Comparison of ENCODE assay signal across 13 cellular contexts in the genomic region with DNA sequence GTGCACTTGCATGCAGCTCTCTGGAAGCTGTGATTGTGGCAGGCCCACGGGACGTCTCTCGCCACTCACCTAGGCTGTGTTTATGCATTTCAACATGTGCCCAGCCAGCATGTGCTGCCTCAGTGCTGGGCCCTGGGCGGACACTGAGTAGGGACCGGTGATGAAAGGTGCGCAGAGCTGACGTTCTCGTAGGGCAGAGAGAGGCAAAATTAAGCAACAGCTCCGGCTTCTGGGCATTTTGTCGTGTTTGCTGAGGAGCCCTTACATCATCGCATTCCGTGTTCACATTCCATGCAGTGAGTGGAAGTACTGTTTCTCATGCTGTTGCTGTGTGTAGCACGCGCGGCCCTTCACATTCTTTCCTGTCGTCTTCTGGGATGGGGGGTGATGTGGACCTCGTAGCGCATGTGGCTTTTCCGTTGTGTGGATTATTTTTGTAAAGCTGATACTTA. TPM values are rescaled to one million over a fixed set of nuclear protein-coding genes. Genes with fewer than 3 reads are reported as not detected.
A peak's percentile ranks its signal among the peaks of the same experiment; 100 is the strongest.
DNase-seq lines count a peak whose midpoint lies in the region; ATAC-seq and TF ChIP-seq lines count a peak whose summit lies in the region.
"Had no signal": no experiment of that assay in that cellular context is flagged by ENCODE, and none has a peak within 500 bp of the region (broad histone marks: within the 10 kb centered on the region; RNA-seq: fewer than 3 reads in every experiment).

No MANE protein-coding gene starts in this region.

- H3K4me3 ChIP-seq in endodermal cell (ENCODE audit: low read length) (no peak overlapping the region), stomach (no peak overlapping the region)
- no peak overlapping the region for H3K4me3 ChIP-seq in CD8-positive, alpha-beta memory T cell (ENCODE audit: low read length)
- H3K4me3 ChIP-seq: ascending aorta had no signal

- TF ChIP-seq EP300 in stomach (IDR thresholded peaks at IDR 0.05), result no peak

- no peaks in the 10 kb centered on the region for H3K27me3 Mint-ChIP-seq in endodermal cell (ENCODE audit: insufficient read depth)
- H3K27me3 Mint-ChIP-seq in activated CD8-positive, alpha-beta T cell treated with anti-CD3 and anti-CD28 coated beads for 36 hours, result no peaks in the 10 kb centered on the region
- H3K27me3 Mint-ChIP-seq in CD8-positive, alpha-beta memory T cell, result peaks cover 0 to 3% of the 10 kb centered on the region in 2 donors
- H3K27me3 Mint-ChIP-seq: naive B cell had no signal

- POLR2A ChIA-PET in activated CD8-positive, alpha-beta T cell treated with anti-CD3 and anti-CD28 coated beads for 36 hours (lab: Charles Lee), result no interaction called here
- POLR2A ChIA-PET in CD8-positive, alpha-beta memory T cell (lab: Charles Lee), result no interaction called here

- H3K27ac ChIP-seq in endodermal cell (ENCODE audit: low read depth, low read length) (peak overlapping the region; percentile 24), stomach (peak overlapping the region in 3 of 5 donors; percentile 4 to 78 (median 24))
- no peak overlapping the region for H3K27ac ChIP-seq in CD8-positive, alpha-beta memory T cell (ENCODE audit: low read depth, low read length)

- H3K36me3 ChIP-seq in endodermal cell (ENCODE audit: control insufficient read depth, insufficient read depth, low read length) (peaks cover 7% of the 10 kb centered on the region), stomach (peaks cover 0 to 36% (median 8%) of the 10 kb centered on the region in 4 donors)
- H3K36me3 ChIP-seq in CD8-positive, alpha-beta memory T cell (ENCODE audit: insufficient read depth, low read length), result no peaks in the 10 kb centered on the region

- 92 to 95% methylated on average over 17 to 19 of the region's 19 CpGs for WGBS in endodermal cell (ENCODE audit: insufficient coverage in 1 of 2, insufficient read length in 1 of 2), 2 experiments
- WGBS in stomach, 5 donors, result 66 to 75% (median 71%) methylated on average over 19 of the region's 19 CpGs

- TF ChIP-seq CTCF in endodermal cell (conservative IDR thresholded peaks at IDR 0.05) (no peak), stomach (IDR thresholded peaks at IDR 0.05) (no peak)
- no peak for TF ChIP-seq CTCF in activated CD8-positive, alpha-beta T cell treated with anti-CD3 and anti-CD28 coated beads for 36 hours (IDR thresholded peaks at IDR 0.05)

- intact Hi-C loops in stomach (cut with DNase I; ENCODE audit: low total_unique reads), result loop anchor here (5.0 kb wide), 1 partner anchor 205 kb away; no protein-coding TSS in a partner anchor
- intact Hi-C loops in activated CD8-positive, alpha-beta T cell treated with anti-CD3 and anti-CD28 coated beads for 36 hours (cut with micrococcal nuclease), result loop anchor here (2.0 to 10.0 kb wide), 2 partner anchors 63 to 207 kb away; no protein-coding TSS in a partner anchor

- no peak for TF ChIP-seq POLR2A in stomach (IDR thresholded peaks at IDR 0.05)

- no peaks in the 10 kb centered on the region for H3K9me3 Mint-ChIP-seq in endodermal cell
- H3K9me3 Mint-ChIP-seq in activated CD8-positive, alpha-beta T cell treated with anti-CD3 and anti-CD28 coated beads for 36 hours, result no peaks in the 10 kb centered on the region
- H3K9me3 Mint-ChIP-seq in CD8-positive, alpha-beta memory T cell, result no peaks in the 10 kb centered on the region
- H3K9me3 Mint-ChIP-seq: naive B cell had no signal

- DNase-seq in HCEC 1CT (peak; percentile 79), endodermal cell (no peak), kidney tubule cell (ENCODE audit: low spot score) (peak; percentile 75), stomach (no peak), nucleus accumbens (lab: John Stamatoyannopoulos, UW) (no peak)
- no peak for DNase-seq in activated CD8-positive, alpha-beta T cell treated with anti-CD3 and anti-CD28 coated beads for 36 hours
- DNase-seq in CD8-positive, alpha-beta memory T cell, result no peak
- DNase-seq: naive B cell; NCI-H187 treated with DMSO at 0.1 percent for 48 hours; stimulated activated CD4-positive, alpha-beta T cell treated with anti-CD3 and anti-CD28 coated beads, Interleukin-2, amount 100 ng/mL, for 48 hours; T-helper 9 cell had no signal

- no peak for ATAC-seq in GM21825 (IDR thresholded peaks at IDR 0.05; ENCODE audit: unreplicated experiment)
- ATAC-seq in activated CD8-positive, alpha-beta T cell treated with anti-CD3 and anti-CD28 coated beads for 36 hours, result no peak

- CTCF ChIA-PET in activated CD8-positive, alpha-beta T cell treated with anti-CD3 and anti-CD28 coated beads for 36 hours (lab: Charles Lee), result interaction anchor here (0.6 to 6.0 kb wide), 9 partner anchors 8 to 330 kb away, joined by 3 to 83 read pairs (median 5); no protein-coding TSS in a partner anchor
- CTCF ChIA-PET in CD8-positive, alpha-beta memory T cell (lab: Charles Lee), result interaction anchor here (0.6 to 4.9 kb wide), 3 partner anchors 91 to 207 kb away, joined by 3 to 87 read pairs (median 4); no protein-coding TSS in a partner anchor

- no peaks in the 10 kb centered on the region for H3K27me3 ChIP-seq in endodermal cell (ENCODE audit: control insufficient read depth, insufficient read depth, low read length, poor library complexity, severe bottlenecking)
- no peaks in the 10 kb centered on the region for H3K27me3 ChIP-seq in stomach
- H3K27me3 ChIP-seq in CD8-positive, alpha-beta memory T cell (ENCODE audit: insufficient read depth, low read length, poor library complexity, severe bottlenecking), result no peaks in the 10 kb centered on the region
- H3K27me3 ChIP-seq: ascending aorta had no signal

- no peaks in the 10 kb centered on the region for H3K4me1 ChIP-seq in endodermal cell (ENCODE audit: control insufficient read depth, insufficient read depth, low read length)
- H3K4me1 ChIP-seq in stomach, result peaks cover 0 to 15% (median 3%) of the 10 kb centered on the region in 4 donors
- H3K4me1 ChIP-seq in CD8-positive, alpha-beta memory T cell (ENCODE audit: insufficient read depth, low read length), result no peaks in the 10 kb centered on the region
- H3K4me1 ChIP-seq: ascending aorta had no signal

- no peak overlapping the region for H3K4me3 Mint-ChIP-seq in endodermal cell
- no peak overlapping the region for H3K4me3 Mint-ChIP-seq in activated CD8-positive, alpha-beta T cell treated with anti-CD3 and anti-CD28 coated beads for 36 hours
- H3K4me3 Mint-ChIP-seq in CD8-positive, alpha-beta memory T cell, result no peak overlapping the region
- H3K4me3 Mint-ChIP-seq: naive B cell had no signal

- no peaks in the 10 kb centered on the region for H3K4me1 Mint-ChIP-seq in endodermal cell
- H3K4me1 Mint-ChIP-seq in activated CD8-positive, alpha-beta T cell treated with anti-CD3 and anti-CD28 coated beads for 36 hours (ENCODE audit: low read depth), result no peaks in the 10 kb centered on the region
- peaks cover 0 to 4% (median 0%) of the 10 kb centered on the region in 3 donors for H3K4me1 Mint-ChIP-seq in CD8-positive, alpha-beta memory T cell
- H3K4me1 Mint-ChIP-seq: naive B cell had no signal

- no peak overlapping the region for H3K27ac Mint-ChIP-seq in endodermal cell
- H3K27ac Mint-ChIP-seq in activated CD8-positive, alpha-beta T cell treated with anti-CD3 and anti-CD28 coated beads for 36 hours, result no peak overlapping the region
- no peak overlapping the region for H3K27ac Mint-ChIP-seq in CD8-positive, alpha-beta memory T cell
- H3K27ac Mint-ChIP-seq: naive B cell had no signal

- H3K9me3 ChIP-seq in endodermal cell (ENCODE audit: control insufficient read depth, low read length), result no peaks in the 10 kb centered on the region
- H3K9me3 ChIP-seq in stomach, result no peaks in the 10 kb centered on the region
- H3K9me3 ChIP-seq in CD8-positive, alpha-beta memory T cell (ENCODE audit: low read length), result no peaks in the 10 kb centered on the region
- H3K9me3 ChIP-seq: ascending aorta had no signal

- no peak overlapping the region for H3K9ac ChIP-seq in endodermal cell (ENCODE audit: extremely low read depth, low read length, poor library complexity, severe bottlenecking)

- peaks cover 22% of the 10 kb centered on the region for H3K36me3 Mint-ChIP-seq in endodermal cell (ENCODE audit: low read depth)
- H3K36me3 Mint-ChIP-seq in activated CD8-positive, alpha-beta T cell treated with anti-CD3 and anti-CD28 coated beads for 36 hours (ENCODE audit: low read depth), result no peaks in the 10 kb centered on the region
- no peaks in the 10 kb centered on the region for H3K36me3 Mint-ChIP-seq in CD8-positive, alpha-beta memory T cell

RNA-seq across cellular contexts. Expression of a gene that starts 50.5 kb away (rescaled TPM):
- total RNA-seq in endodermal cell (not detected), stomach (1 to 10 TPM in 3 of 5 donors, under 1 TPM in 1, not detected in 1; under 0.01 to 2.3 (median 1.4) TPM)
- not detected for polyA plus RNA-seq in endodermal cell (2013, experiment 1 of 2)
- polyA plus RNA-seq in endodermal cell (2013, experiment 2 of 2), result not detected
- 10 to 100 TPM in 1 of 3 donors, 1 to 10 TPM in 1, under 1 TPM in 1; 0.73 to 11.0 (median 1.4) TPM for polyA plus RNA-seq in stomach
- total RNA-seq in activated CD8-positive, alpha-beta T cell treated with anti-CD3 and anti-CD28 coated beads for 36 hours, result 100 to 1,000 TPM; 107 to 113 TPM
- total RNA-seq in CD8-positive, alpha-beta memory T cell, result 10 to 100 TPM; 94.8 to 95.7 TPM
- 762 TPM for polyA plus RNA-seq in CD8-positive, alpha-beta memory T cell

Comparison
In these comparisons a context has a peak if more than half of its experiments do, and no peak if none do; other contexts are left out.
1. DNase-seq: peak in HCEC 1CT (single experiment) and kidney tubule cell (single experiment); none in endodermal cell (single experiment), stomach (single experiment), nucleus accumbens (0 of 56), activated CD8-positive, alpha-beta T cell treated with anti-CD3 and anti-CD28 coated beads for 36 hours (single experiment) and CD8-positive, alpha-beta memory T cell (0 of 5).
2. RNA of a gene that starts 50.5 kb away (total RNA-seq): 107 to 113 TPM in activated CD8-positive, alpha-beta T cell treated with anti-CD3 and anti-CD28 coated beads for 36 hours and 94.8 to 95.7 TPM in CD8-positive, alpha-beta memory T cell; under 0.01 to 2.3 TPM in stomach and not detected in endodermal cell; every median in the first group is over 10 times any median in the second.